8 cellular contexts compared by ENCODE assay signal in genomic region chr22:21982338-21982965, GRCh38. TPM values are rescaled to one million over a fixed set of nuclear protein-coding genes. Genes with fewer than 3 reads are reported as not detected.
A peak's percentile ranks its signal among the peaks of the same experiment; 100 is the strongest.
DNase-seq lines count a peak whose midpoint lies in the region; TF ChIP-seq lines count a peak whose summit lies in the region.

TOP3B (minus strand) TSS chr22:21982787; CDS start chr22:21975709, 7,078 bp downstream.

- H4K20me1 ChIP-seq in neural cell (ENCODE audit: insufficient read depth), result no peaks in the 10 kb centered on the region

- TF ChIP-seq CTCF in fibroblast of villous mesenchyme (IDR thresholded peaks at IDR 0.05; ENCODE audit: insufficient read depth, low read depth, low read length) (no peak), neural cell (IDR thresholded peaks at IDR 0.05; ENCODE audit: poor library complexity, severe bottlenecking) (peak; percentile 23)

- H2AFZ ChIP-seq in ACC112 (ENCODE audit: low read length, unreplicated experiment), result peak within 1 kb of the TSS; percentile 83
- peak within 1 kb of the TSS; percentile 97 for H2AFZ ChIP-seq in neural cell (ENCODE audit: low read depth, low read length)

- TF ChIP-seq RAD21 in neural cell (conservative IDR thresholded peaks at IDR 0.05), result peak; percentile 54

- H3K36me3 ChIP-seq in ACC112 (ENCODE audit: insufficient read depth, low read length) (no peaks in the 10 kb centered on the region), neural cell (ENCODE audit: insufficient read depth, low read length) (no peaks in the 10 kb centered on the region)

- DNase-seq in Kasumi-1 (lab: John Stamatoyannopoulos, UW), result peak; percentile 65 to 78
- DNase-seq in SHP77 (lab: John Stamatoyannopoulos, UW), result peak; percentile 69 to 81
- peak; percentile 93 for DNase-seq in activated effector memory CD4-positive, alpha-beta T cell treated with anti-CD3 and anti-CD28 coated beads, Interleukin-2, amount 50 U/mL, for 16 hours
- DNase-seq in fibroblast of villous mesenchyme (ENCODE audit: low read depth), result peak; percentile 76

- H3K27me3 ChIP-seq in ACC112 (ENCODE audit: insufficient read depth, low read length) (no peaks in the 10 kb centered on the region), neural cell (ENCODE audit: insufficient read depth, low read depth, low read length) (no peaks in the 10 kb centered on the region)

- peak; percentile 96 for TF ChIP-seq POLR2A in GM19099 (IDR thresholded peaks at IDR 0.05; ENCODE audit: extremely low read depth, insufficient read length, low read depth)

- H3K4me1 ChIP-seq in ACC112 (ENCODE audit: control insufficient read depth, insufficient read depth, low read length, unreplicated experiment), result peaks cover 3% of the 10 kb centered on the region

- peak; percentile 61 for TF ChIP-seq EP300 in neural cell (conservative IDR thresholded peaks at IDR 0.05; ENCODE audit: poor library complexity, severe bottlenecking)

- peak within 1 kb of the TSS; percentile 82 for H3K27ac Mint-ChIP-seq in stimulated activated naive CD8-positive, alpha-beta T cell treated with anti-CD3 and anti-CD28 coated beads, Interleukin-15, Interleukin-2, amounts not matched to agents 100 ng/mL and 50 ng/mL, for 24 hours

- no peaks in the 10 kb centered on the region for H3K9me2 ChIP-seq in neural cell (ENCODE audit: insufficient read depth, low read length)

- peaks cover 27% of the 10 kb centered on the region for H3K4me1 Mint-ChIP-seq in stimulated activated naive CD8-positive, alpha-beta T cell treated with anti-CD3 and anti-CD28 coated beads, Interleukin-15, Interleukin-2, amounts not matched to agents 100 ng/mL and 50 ng/mL, for 24 hours (ENCODE audit: low read depth)

- peak within 1 kb of the TSS; percentile 88 for H3K9ac ChIP-seq in neural cell (ENCODE audit: low read length)

- H3K36me3 Mint-ChIP-seq in stimulated activated naive CD8-positive, alpha-beta T cell treated with anti-CD3 and anti-CD28 coated beads, Interleukin-15, Interleukin-2, amounts not matched to agents 100 ng/mL and 50 ng/mL, for 24 hours (ENCODE audit: low read depth), result peaks cover 2% of the 10 kb centered on the region

- H3K9me3 Mint-ChIP-seq in stimulated activated naive CD8-positive, alpha-beta T cell treated with anti-CD3 and anti-CD28 coated beads, Interleukin-15, Interleukin-2, amounts not matched to agents 100 ng/mL and 50 ng/mL, for 24 hours, result no peaks in the 10 kb centered on the region

- H3K27me3 Mint-ChIP-seq in stimulated activated naive CD8-positive, alpha-beta T cell treated with anti-CD3 and anti-CD28 coated beads, Interleukin-15, Interleukin-2, amounts not matched to agents 100 ng/mL and 50 ng/mL, for 24 hours, result no peaks in the 10 kb centered on the region

- H3K4me3 ChIP-seq in ACC112 (ENCODE audit: low read depth, low read length), result peak within 1 kb of the TSS; percentile 96
- peak within 1 kb of the TSS; percentile 96 for H3K4me3 ChIP-seq in fibroblast of villous mesenchyme (ENCODE audit: low read depth, low read length)
- peak within 1 kb of the TSS; percentile 96 for H3K4me3 ChIP-seq in neural cell (ENCODE audit: low read length)

- H3K27ac ChIP-seq in ACC112 (ENCODE audit: low read depth, low read length), result no peak within 1 kb of the TSS
- peak within 1 kb of the TSS; percentile 50 for H3K27ac ChIP-seq in neural cell (ENCODE audit: low read length)

- peak within 1 kb of the TSS; percentile 89 for H3K4me3 Mint-ChIP-seq in stimulated activated naive CD8-positive, alpha-beta T cell treated with anti-CD3 and anti-CD28 coated beads, Interleukin-15, Interleukin-2, amounts not matched to agents 100 ng/mL and 50 ng/mL, for 24 hours

- H3K79me2 ChIP-seq in ACC112 (ENCODE audit: control insufficient read depth, insufficient read depth, low read length, unreplicated experiment), result peaks cover 19% of the 10 kb centered on the region
- peaks cover 16% of the 10 kb centered on the region for H3K79me2 ChIP-seq in neural cell (replicated peaks; ENCODE audit: insufficient read depth, low read length)

- no peaks in the 10 kb centered on the region for H3K9me3 ChIP-seq in neural cell (ENCODE audit: low read length)

- peak within 1 kb of the TSS; percentile 97 for H3K4me2 ChIP-seq in neural cell (ENCODE audit: low read length)

- H3F3A ChIP-seq in neural cell (ENCODE audit: insufficient read depth, low read length, poor library complexity, severe bottlenecking), result no peaks in the 10 kb centered on the region

TF ChIP-seq in neural cell, 6 proteins besides CTCF, POLR2A, EP300 and RAD21:
- peak; percentile 91 for TF ChIP-seq POLR2AphosphoS5 (IDR thresholded peaks at IDR 0.05)
- TF ChIP-seq EZH2 (IDR thresholded peaks at IDR 0.05; ENCODE audit: borderline replicate concordance, insufficient read depth, low read length, poor library complexity, severe bottlenecking), result no peak
- TF ChIP-seq TAF1 (IDR thresholded peaks at IDR 0.05; ENCODE audit: low read depth), result peak; percentile 92
- TF ChIP-seq REST (IDR thresholded peaks at IDR 0.05; ENCODE audit: borderline replicate concordance), result peak; percentile 77
- TF ChIP-seq SMC3 (conservative IDR thresholded peaks at IDR 0.05; ENCODE audit: poor library complexity), result peak; percentile 62
- TF ChIP-seq MXI1 (conservative IDR thresholded peaks at IDR 0.05; ENCODE audit: poor library complexity, severe bottlenecking), result peak; percentile 77

RNA-seq across cellular contexts. Expression of gene TOP3B, which starts in this region (rescaled TPM):
- total RNA-seq in fibroblast of villous mesenchyme, result 31.6 and 33.2 TPM in 2 replicates
- 33.7 and 37.9 TPM in 2 replicates for polyA plus RNA-seq in neural cell
- polyA minus RNA-seq in neural cell, result 36.3 and 38.9 TPM in 2 replicates
